24 cellular contexts compared by ENCODE assay signal in genomic region chr1:2027961-2028583, GRCh38. TPM values are rescaled to one million over a fixed set of nuclear protein-coding genes. Genes with fewer than 3 reads are reported as not detected.
"Had no signal": no experiment of that assay in that cellular context is flagged by ENCODE, and none has a peak within 500 bp of the region (broad histone marks: within the 10 kb centered on the region; RNA-seq: fewer than 3 reads in every experiment).

No MANE protein-coding gene starts in this region.

- H3K36me3 Mint-ChIP-seq: naive thymus-derived CD8-positive, alpha-beta T cell; type B pancreatic cell had no signal

- H3K4me3 ChIP-seq: coronary artery, heart left ventricle, skin epidermis, suprapubic skin, thyroid gland had no signal

- H3K9me3 ChIP-seq: heart left ventricle, suprapubic skin, thyroid gland had no signal

- FAIRE-seq: frontal cortex, urothelium cell line had no signal

- H3K27ac ChIP-seq: coronary artery, heart left ventricle, skin epidermis, suprapubic skin, thyroid gland had no signal

- H3K4me3 Mint-ChIP-seq: naive thymus-derived CD8-positive, alpha-beta T cell; type B pancreatic cell had no signal

- H3K27me3 ChIP-seq: thyroid gland had no signal

- DNase-seq: effector CD8-positive, alpha-beta T cell; heart left ventricle; hippocampal formation; kidney glomerular epithelial cell; naive thymus-derived CD8-positive, alpha-beta T cell; stimulated activated CD4-positive, alpha-beta T cell treated with anti-CD3 and anti-CD28 coated beads, Interleukin-2, amount 100 ng/mL, for 24 hours; stimulated activated CD4-positive, alpha-beta T cell treated with anti-CD3 and anti-CD28 coated beads, Interleukin-4, amount 100 ng/mL, for 4 hours; stimulated activated naive CD4-positive, alpha-beta T cell; thyroid gland had no signal

- H3K36me3 ChIP-seq: heart left ventricle, suprapubic skin, thyroid gland had no signal

- H3K27ac Mint-ChIP-seq: type B pancreatic cell had no signal

- H3K9me3 Mint-ChIP-seq: naive thymus-derived CD8-positive, alpha-beta T cell; type B pancreatic cell had no signal

- ATAC-seq: heart left ventricle; naive thymus-derived CD8-positive, alpha-beta T cell; sciatic nerve had no signal

RNA-seq across cellular contexts. Expression of gene GABRD, which starts 8.9 kb away (rescaled TPM):
- total RNA-seq: glomerular endothelial cell; liver; mesenteric fat pad; mononuclear cell; naive thymus-derived CD8-positive, alpha-beta T cell; osteocyte; pulmonary artery endothelial cell; sciatic nerve had no signal
- polyA plus RNA-seq: naive thymus-derived CD8-positive, alpha-beta T cell had no signal

RNA-seq across cellular contexts. Expression of gene CFAP74, which starts 24.5 kb away (rescaled TPM):
- total RNA-seq: dermis microvascular lymphatic vessel endothelial cell; glomerular endothelial cell; lung microvascular endothelial cell; mesenteric fat pad; naive thymus-derived CD8-positive, alpha-beta T cell; osteocyte; pulmonary artery endothelial cell; suprapubic skin had no signal
- polyA plus RNA-seq: naive thymus-derived CD8-positive, alpha-beta T cell had no signal
